In the genomic region with DNA sequence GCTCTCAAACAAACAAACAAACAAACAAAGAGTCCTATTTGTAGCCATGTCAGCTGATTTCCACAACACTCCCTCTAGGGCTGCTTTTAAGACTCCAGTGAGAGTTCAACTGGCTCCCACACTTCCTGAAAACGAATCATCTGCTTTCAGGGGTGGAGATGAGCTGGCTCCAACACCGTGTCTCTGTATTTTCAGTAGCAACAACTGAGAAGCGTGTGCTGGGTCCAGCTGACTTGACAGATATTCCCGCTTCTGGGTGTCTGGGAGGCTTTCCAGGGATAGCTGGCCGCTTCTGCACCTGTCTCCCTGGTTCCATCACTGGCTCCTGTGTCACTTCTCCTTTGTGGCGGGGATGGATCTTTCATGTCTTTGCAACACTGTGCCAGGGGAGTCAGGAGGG, we compare ENCODE assay signal across 20 cellular contexts.
"Had no signal": no experiment of that assay in that cellular context is flagged by ENCODE, and none has a peak within 500 bp of the region (broad histone marks: within the 10 kb centered on the region; RNA-seq: fewer than 3 reads in every experiment).

No MANE protein-coding gene starts in this region.

- H3K27ac ChIP-seq: ascending aorta, coronary artery, heart right ventricle, pancreas, sigmoid colon, WERI-Rb-1 had no signal

- DNase-seq: activated CD4-positive, alpha-beta T cell treated with anti-CD3 and anti-CD28 coated beads for 1 hour; activated CD8-positive, alpha-beta memory T cell treated with anti-CD3 and anti-CD28 coated beads for 24 hours; activated CD8-positive, alpha-beta memory T cell treated with anti-CD3 and anti-CD28 coated beads, Interleukin-2, amount 50 U/mL, for 48 hours; activated gamma-delta T cell; activated T-cell treated with anti-CD3 and anti-CD28 coated beads, Interleukin-2, amount 50 U/mL, for 72 hours; heart right ventricle; kidney glomerular epithelial cell; mesenchymal stem cell; mucosa of descending colon; naive thymus-derived CD4-positive, alpha-beta T cell; pancreas; sigmoid colon; stimulated activated CD4-positive, alpha-beta T cell treated with anti-CD3 and anti-CD28 coated beads, Interleukin-4, amount 100 ng/mL, for 4 hours; stimulated activated naive CD4-positive, alpha-beta T cell; T-cell; T1000; WERI-Rb-1 had no signal

- H3K9me3 Mint-ChIP-seq: activated naive CD4-positive, alpha-beta T cell treated with anti-CD3 and anti-CD28 coated beads, Interleukin-2, amount 50 U/mL, for 24 hours had no signal

- H3K4me3 Mint-ChIP-seq: activated naive CD4-positive, alpha-beta T cell treated with anti-CD3 and anti-CD28 coated beads, Interleukin-2, amount 50 U/mL, for 24 hours; activated T-cell treated with anti-CD3 and anti-CD28 coated beads, Interleukin-2, amount 50 U/mL, for 72 hours; naive thymus-derived CD4-positive, alpha-beta T cell; T-cell had no signal

- H3K4me1 ChIP-seq: ascending aorta, heart right ventricle, pancreas, sigmoid colon had no signal

- ATAC-seq: activated T-cell treated with anti-CD3 and anti-CD28 coated beads, Interleukin-2, amount 50 U/mL, for 72 hours; heart right ventricle; mucosa of descending colon; naive thymus-derived CD4-positive, alpha-beta T cell; pancreas; T-cell had no signal

- H3K4me1 Mint-ChIP-seq: activated naive CD4-positive, alpha-beta T cell treated with anti-CD3 and anti-CD28 coated beads, Interleukin-2, amount 50 U/mL, for 24 hours; naive thymus-derived CD4-positive, alpha-beta T cell; T-cell had no signal

- H3K27me3 ChIP-seq: ascending aorta, heart right ventricle, pancreas, sigmoid colon had no signal

- H3K36me3 Mint-ChIP-seq: activated naive CD4-positive, alpha-beta T cell treated with anti-CD3 and anti-CD28 coated beads, Interleukin-2, amount 50 U/mL, for 24 hours; T-cell had no signal

- H3K27ac Mint-ChIP-seq: activated naive CD4-positive, alpha-beta T cell treated with anti-CD3 and anti-CD28 coated beads, Interleukin-2, amount 50 U/mL, for 24 hours; activated T-cell treated with anti-CD3 and anti-CD28 coated beads, Interleukin-2, amount 50 U/mL, for 72 hours; naive thymus-derived CD4-positive, alpha-beta T cell; T-cell had no signal

- H3K27me3 Mint-ChIP-seq: naive thymus-derived CD4-positive, alpha-beta T cell; T-cell had no signal
